In genomic region chr16:62256406-62256805, GRCh38 we compare ENCODE assay signal across 13 cellular contexts.
DNase-seq lines count a peak whose midpoint lies in the region; ATAC-seq, FAIRE-seq and TF ChIP-seq lines count a peak whose summit lies in the region.
"Had no signal": no experiment of that assay in that cellular context is flagged by ENCODE, and none has a peak within 500 bp of the region (broad histone marks: within the 10 kb centered on the region; RNA-seq: fewer than 3 reads in every experiment).

No MANE protein-coding gene starts in this region.

- peak overlapping the region; percentile 48 for H3K4me3 Mint-ChIP-seq in glutamatergic neuron (ENCODE audit: unreplicated experiment)
- no peak overlapping the region for H3K4me3 Mint-ChIP-seq in activated naive CD8-positive, alpha-beta T cell treated with anti-CD3 and anti-CD28 coated beads for 36 hours
- no peak overlapping the region for H3K4me3 Mint-ChIP-seq in T-helper 17 cell

- H3K27ac ChIP-seq in Panc1 (ENCODE audit: low read length), result no peak overlapping the region
- H3K27ac ChIP-seq: BLaER1 treated with 17β-estradiol and CSF1 and Interleukin-3, amounts not matched to agents 10 nM and 100 nM; esophagus squamous epithelium; tibial artery had no signal

- TF ChIP-seq CTCF in Panc1 (IDR thresholded peaks at IDR 0.05) (peak; percentile 42), glutamatergic neuron (IDR thresholded peaks at IDR 0.05; ENCODE audit: partially characterized antibody, unreplicated experiment) (peak; percentile 73)

- H3K4me3 ChIP-seq in Panc1 (ENCODE audit: low read depth in 2 of 2, low read length in 2 of 2), result no peak overlapping the region
- H3K4me3 ChIP-seq: BLaER1 treated with 17β-estradiol and CSF1 and Interleukin-3, amounts not matched to agents 10 nM and 100 nM; esophagus squamous epithelium; tibial artery had no signal

- POLR2A ChIA-PET in Panc1 (lab: Charles Lee), result no interaction called here

- H3K9me3 ChIP-seq in Panc1 (ENCODE audit: control insufficient read depth, insufficient read depth, low read depth, low read length), result no peaks in the 10 kb centered on the region
- no peaks in the 10 kb centered on the region for H3K9me3 ChIP-seq in T-helper 17 cell (ENCODE audit: control insufficient read depth, low read length, poor library complexity, severe bottlenecking)
- H3K9me3 ChIP-seq: BLaER1 treated with 17β-estradiol and CSF1 and Interleukin-3, amounts not matched to agents 10 nM and 100 nM; esophagus squamous epithelium; tibial artery had no signal

- no peaks in the 10 kb centered on the region for H3K4me1 ChIP-seq in Panc1 (ENCODE audit: control insufficient read depth, insufficient read depth, low read length)
- H3K4me1 ChIP-seq: esophagus squamous epithelium, tibial artery had no signal

- intact Hi-C loops in Panc1 (cut with micrococcal nuclease; ENCODE audit: unreplicated experiment), result no loop called here

- H3K27me3 Mint-ChIP-seq in glutamatergic neuron (ENCODE audit: unreplicated experiment) (no peaks in the 10 kb centered on the region), T-helper 17 cell (no peaks in the 10 kb centered on the region)
- no peaks in the 10 kb centered on the region for H3K27me3 Mint-ChIP-seq in activated naive CD8-positive, alpha-beta T cell treated with anti-CD3 and anti-CD28 coated beads for 36 hours

- no peaks in the 10 kb centered on the region for H3K27me3 ChIP-seq in Panc1 (ENCODE audit: control insufficient read depth, insufficient read depth, low read length)
- H3K27me3 ChIP-seq: BLaER1 treated with 17β-estradiol and CSF1 and Interleukin-3, amounts not matched to agents 10 nM and 100 nM; esophagus squamous epithelium; tibial artery had no signal

- no peak overlapping the region for H3K27ac Mint-ChIP-seq in glutamatergic neuron (ENCODE audit: unreplicated experiment)
- no peak overlapping the region for H3K27ac Mint-ChIP-seq in activated naive CD8-positive, alpha-beta T cell treated with anti-CD3 and anti-CD28 coated beads for 36 hours
- no peak overlapping the region for H3K27ac Mint-ChIP-seq in T-helper 17 cell

- no peak for ATAC-seq in Panc1
- ATAC-seq in T-helper 17 cell, result no peak

- peaks cover 22% of the 10 kb centered on the region for H3K4me1 Mint-ChIP-seq in glutamatergic neuron (ENCODE audit: low read depth, unreplicated experiment)
- no peaks in the 10 kb centered on the region for H3K4me1 Mint-ChIP-seq in activated naive CD8-positive, alpha-beta T cell treated with anti-CD3 and anti-CD28 coated beads for 36 hours
- H3K4me1 Mint-ChIP-seq in T-helper 17 cell, result no peaks in the 10 kb centered on the region

- peak; percentile 12 for DNase-seq in SKM-1 (lab: John Stamatoyannopoulos, UW; ENCODE audit: unreplicated experiment)
- no peak for DNase-seq in SKM-1 treated with dmso at 0.1 percent for 144 hours (lab: John Stamatoyannopoulos, UW; ENCODE audit: unreplicated experiment)
- DNase-seq in Panc1 (ENCODE audit: low read depth, low spot score), result no peak
- DNase-seq in glutamatergic neuron, result no peak
- peak; percentile 10 for DNase-seq in urothelium cell line (ENCODE audit: low spot score)
- no peak for DNase-seq in NCI-H187 treated with DMSO at 0.1 percent for 48 hours (lab: John Stamatoyannopoulos, UW)
- no peak for DNase-seq in activated naive CD8-positive, alpha-beta T cell treated with anti-CD3 and anti-CD28 coated beads for 36 hours
- DNase-seq in T-helper 17 cell, result no peak
- DNase-seq: aorta, esophagus squamous epithelium, T-helper 1 cell, tibial artery had no signal

- FAIRE-seq in urothelium cell line (lab: Jason Lieb, UNC), result no peak

- H3K36me3 ChIP-seq in Panc1 (ENCODE audit: control insufficient read depth, insufficient read depth, low read length), result no peaks in the 10 kb centered on the region
- H3K36me3 ChIP-seq: BLaER1 treated with 17β-estradiol and CSF1 and Interleukin-3, amounts not matched to agents 10 nM and 100 nM; esophagus squamous epithelium; tibial artery had no signal

- BruUV-seq in Panc1 (replicated peaks; lab: Mats Ljungman, UMichigan), result no TSS peak

- CTCF ChIA-PET in Panc1 (lab: Charles Lee), result interaction anchor here (1.0 kb wide), 1 partner anchor 66 kb away, joined by 3 read pairs; no protein-coding TSS in a partner anchor

- no peaks in the 10 kb centered on the region for H3K9me3 Mint-ChIP-seq in glutamatergic neuron (ENCODE audit: unreplicated experiment)
- peaks cover 4% of the 10 kb centered on the region for H3K9me3 Mint-ChIP-seq in activated naive CD8-positive, alpha-beta T cell treated with anti-CD3 and anti-CD28 coated beads for 36 hours

- no peaks in the 10 kb centered on the region for H3K36me3 Mint-ChIP-seq in glutamatergic neuron (ENCODE audit: unreplicated experiment)
- no peaks in the 10 kb centered on the region for H3K36me3 Mint-ChIP-seq in activated naive CD8-positive, alpha-beta T cell treated with anti-CD3 and anti-CD28 coated beads for 36 hours
- no peaks in the 10 kb centered on the region for H3K36me3 Mint-ChIP-seq in T-helper 17 cell (ENCODE audit: low read depth)

- in situ Hi-C loops in Panc1 (cut with HindIII; ENCODE audit: low pct_unique_long_range_greater_than_20kb, low sequenced_read_pairs), result no loop called here

Comparison
In these comparisons a context has a peak if more than half of its experiments do, and no peak if none do; other contexts are left out.
1. DNase-seq: peak in SKM-1 (single experiment) and urothelium cell line (single experiment); none in SKM-1 treated with dmso at 0.1 percent for 144 hours (single experiment), Panc1 (single experiment), glutamatergic neuron (single experiment), NCI-H187 treated with DMSO at 0.1 percent for 48 hours (single experiment), activated naive CD8-positive, alpha-beta T cell treated with anti-CD3 and anti-CD28 coated beads for 36 hours (single experiment) and T-helper 17 cell (0 of 3).